In the genomic region with DNA sequence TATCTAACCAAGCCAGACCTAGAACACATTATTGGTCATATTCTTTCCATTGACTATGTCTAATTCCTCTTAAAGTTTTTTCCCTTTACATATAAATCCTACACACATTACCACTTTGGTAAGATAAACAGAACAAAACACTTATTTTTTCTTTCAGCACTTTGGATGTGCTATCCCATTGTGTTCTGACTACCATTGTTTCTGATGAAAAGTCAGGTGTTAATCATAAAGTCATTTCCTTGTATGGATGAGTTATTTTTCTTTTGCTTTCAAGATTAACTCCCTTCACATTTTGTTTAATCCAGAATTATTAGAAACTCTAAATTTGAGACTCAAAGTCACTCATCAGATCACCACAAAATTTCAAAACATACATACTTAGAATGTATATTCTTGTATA, we compare ENCODE assay signal across 6 cellular contexts.
A peak's percentile ranks its signal among the peaks of the same experiment; 100 is the strongest.
DNase-seq lines count a peak whose midpoint lies in the region; ATAC-seq, FAIRE-seq and TF ChIP-seq lines count a peak whose summit lies in the region.
"Not testable (repeated sequence)": the region's sequence is repeated elsewhere in the genome, so short reads cannot be mapped to it uniquely, and the experiment has no call there.

No MANE protein-coding gene starts in this region.

- BruUV-seq in HCT116 (replicated peaks; lab: Mats Ljungman, UMichigan): not testable (repeated sequence)

- CTCF ChIA-PET in A549 (lab: Yijun Ruan, JAX); HCT116 (lab: Charles Lee): not testable (repeated sequence)

- not testable (repeated sequence) for H3K9me2 ChIP-seq in HCT116 (ENCODE audit: insufficient read depth)

- FAIRE-seq in A549 (lab: Jason Lieb, UNC): peak; percentile 94

- H4K20me1 ChIP-seq in HCT116 (ENCODE audit: insufficient read depth): not testable (repeated sequence)

- not testable (repeated sequence) for TF ChIP-seq RAD21 in A549 (conservative IDR thresholded peaks at IDR 0.05 in 1 of 2, IDR thresholded peaks at IDR 0.05 in 1 of 2); HCT116 (IDR thresholded peaks at IDR 0.05; ENCODE audit: low read depth)

- not testable (repeated sequence) for H3K79me2 ChIP-seq in HCT116 (ENCODE audit: insufficient read depth, low read length)

- RAD21 ChIA-PET in HCT116 (lab: Charles Lee; ENCODE audit: low non-redundant PET in 1 of 2, low total read pairs in 2 of 2, uncharacterized antibody in 2 of 2, unreplicated experiment in 2 of 2): not testable (repeated sequence)

- peaks cover 20% of the 10 kb centered on the region; the same call in 2 of the 3 replicates for H3K9me3 ChIP-seq in A549
- not testable (repeated sequence) for H3K9me3 ChIP-seq in HCT116 (ENCODE audit: control insufficient read depth in 1 of 2, insufficient read depth in 1 of 2, low read depth in 1 of 2, low read length in 2 of 2)

- POLR2A ChIA-PET in A549 (lab: Yijun Ruan, JAX); HCT116 (lab: Charles Lee): not testable (repeated sequence)

- intact Hi-C loops in HCT116 (cut with micrococcal nuclease): not testable (repeated sequence)

- not testable (repeated sequence) for H3K27me3 Mint-ChIP-seq in activated naive CD4-positive, alpha-beta T cell treated with anti-CD3 and anti-CD28 coated beads, Interleukin-2, amount 50 U/mL, for 24 hours

- TF ChIP-seq EP300 in A549 (IDR thresholded peaks at IDR 0.05): not testable (repeated sequence)

- H2AFZ ChIP-seq in HCT116 (ENCODE audit: low read depth, low read length, poor library complexity, severe bottlenecking): not testable (repeated sequence)

- H3K9ac ChIP-seq in HCT116 (ENCODE audit: low read length): not testable (repeated sequence)

- not testable (repeated sequence) for H3K4me1 ChIP-seq in A549; HCT116 (ENCODE audit: control insufficient read depth in 1 of 2, insufficient read depth in 2 of 2, low read length in 2 of 2)

- H3K4me3 ChIP-seq in A549; HCT116 (replicated peaks in 1 of 2; ENCODE audit: low read depth in 1 of 2, low read length in 2 of 2); choroid plexus epithelial cell (ENCODE audit: low read depth, low read length): not testable (repeated sequence)

- H3K9me3 Mint-ChIP-seq in activated naive CD4-positive, alpha-beta T cell treated with anti-CD3 and anti-CD28 coated beads, Interleukin-2, amount 50 U/mL, for 24 hours: not testable (repeated sequence)

- not testable (repeated sequence) for DNase-seq in A549 (ENCODE audit: low read depth in 1 of 2, low spot score in 1 of 2)
- DNase-seq in HCT116 (ENCODE audit: low read depth, low spot score): peak; percentile 0
- peak; percentile 8 for DNase-seq in NAMALWA (ENCODE audit: low spot score)
- DNase-seq in SW480 (ENCODE audit: low spot score): peak; percentile 11
- peak; percentile 1 for DNase-seq in choroid plexus epithelial cell (ENCODE audit: low read depth)

- not testable (repeated sequence) for H3K27ac ChIP-seq in A549; HCT116 (ENCODE audit: low read depth, low read length)

- H3K36me3 Mint-ChIP-seq in activated naive CD4-positive, alpha-beta T cell treated with anti-CD3 and anti-CD28 coated beads, Interleukin-2, amount 50 U/mL, for 24 hours: not testable (repeated sequence)

- H3K36me3 ChIP-seq in HCT116 (ENCODE audit: control insufficient read depth in 1 of 2, insufficient read depth in 2 of 2, low read length in 2 of 2): not testable (repeated sequence)

- TF ChIP-seq POLR2A in A549 (IDR thresholded peaks at IDR 0.05; ENCODE audit: low read length); HCT116 (IDR thresholded peaks at IDR 0.05; ENCODE audit: borderline replicate concordance, extremely low read depth, insufficient read depth, insufficient read length): not testable (repeated sequence)

- H3K27ac Mint-ChIP-seq in activated naive CD4-positive, alpha-beta T cell treated with anti-CD3 and anti-CD28 coated beads, Interleukin-2, amount 50 U/mL, for 24 hours: peak overlapping the region; percentile 17

- not testable (repeated sequence) for H3K27me3 ChIP-seq in HCT116 (ENCODE audit: insufficient read depth, low read length)

- not testable (repeated sequence) for H3K4me1 Mint-ChIP-seq in activated naive CD4-positive, alpha-beta T cell treated with anti-CD3 and anti-CD28 coated beads, Interleukin-2, amount 50 U/mL, for 24 hours

- H3K4me2 ChIP-seq in A549; HCT116 (ENCODE audit: low read length): not testable (repeated sequence)

- not testable (repeated sequence) for H3K4me3 Mint-ChIP-seq in activated naive CD4-positive, alpha-beta T cell treated with anti-CD3 and anti-CD28 coated beads, Interleukin-2, amount 50 U/mL, for 24 hours

- not testable (repeated sequence) for ATAC-seq in A549, HCT116

- not testable (repeated sequence) for TF ChIP-seq CTCF in A549 (IDR thresholded peaks at IDR 0.05); HCT116 (IDR thresholded peaks at IDR 0.05 in 2 of 3, conservative IDR thresholded peaks at IDR 0.05 in 1 of 3; ENCODE audit: borderline replicate concordance in 1 of 3, insufficient read depth in 1 of 3, low read depth in 2 of 3, low read length in 2 of 3); choroid plexus epithelial cell (conservative IDR thresholded peaks at IDR 0.05; ENCODE audit: low read depth, low read length)

TF ChIP-seq in HCT116, 20 proteins besides CTCF, POLR2A, EP300 and RAD21:
- 0 out of 2 replicates have a peak, but pooled peaks have one; percentile 16 for TF ChIP-seq CBX3 (IDR thresholded peaks at IDR 0.05; ENCODE audit: low read depth)
